Comparison of ENCODE assay signal across 9 cellular contexts in genomic region chr4:174828845-174829701, GRCh38. TPM values are rescaled to one million over a fixed set of nuclear protein-coding genes. Genes with fewer than 3 reads are reported as not detected.
A peak's percentile ranks its signal among the peaks of the same experiment; 100 is the strongest.
DNase-seq lines count a peak whose midpoint lies in the region; ATAC-seq and TF ChIP-seq lines count a peak whose summit lies in the region.
"Had no signal": no experiment of that assay in that cellular context is flagged by ENCODE, and none has a peak within 500 bp of the region (broad histone marks: within the 10 kb centered on the region; RNA-seq: fewer than 3 reads in every experiment).

TSS of gene GLRA3 (minus strand) at chr4:174829247. CDS start at chr4:174828811, 436 bp downstream.

- no peaks in the 10 kb centered on the region for H3K9me3 Mint-ChIP-seq in Calu3 (ENCODE audit: low read depth, unreplicated experiment)

- H3K4me1 ChIP-seq in HUES6 (ENCODE audit: control insufficient read depth, insufficient read depth, low read length) = no peaks in the 10 kb centered on the region
- H3K4me1 ChIP-seq in colonic mucosa = no peaks in the 10 kb centered on the region
- H3K4me1 ChIP-seq in lung (ENCODE audit: control insufficient read depth in 2 of 2, insufficient read depth in 2 of 2, low read length in 2 of 2) = no peaks in the 10 kb centered on the region

- peaks cover 15% of the 10 kb centered on the region for H3K36me3 Mint-ChIP-seq in Calu3 (ENCODE audit: insufficient read depth, unreplicated experiment)

- H3K9ac ChIP-seq in HUES6 (ENCODE audit: low read length) = peak within 1 kb of the TSS; percentile 42
- H3K9ac ChIP-seq in colonic mucosa (ENCODE audit: low read depth in 2 of 2, low read length in 2 of 2) = no peak within 1 kb of the TSS

- H3K27me3 ChIP-seq in HUES6 (ENCODE audit: control insufficient read depth, insufficient read depth, low read length) = no peaks in the 10 kb centered on the region
- H3K27me3 ChIP-seq in colonic mucosa = no peaks in the 10 kb centered on the region
- no peaks in the 10 kb centered on the region for H3K27me3 ChIP-seq in lung (ENCODE audit: control insufficient read depth, insufficient read depth)

- ATAC-seq in GM19395 (IDR thresholded peaks at IDR 0.05; ENCODE audit: unreplicated experiment) = peak; percentile 94
- ATAC-seq in lung (ENCODE audit: insufficient read depth, low FRiP score) = peak; percentile 89
- no peak for ATAC-seq in GM18873 (IDR thresholded peaks at IDR 0.05; ENCODE audit: low FRiP score, unreplicated experiment)

- DNase-seq in Calu3 (peak; percentile 90), colonic mucosa (peak; percentile 23), lung (ENCODE audit: low spot score) (peak; percentile 75)
- no peak for DNase-seq in stimulated activated naive CD4-positive, alpha-beta T cell (lab: John Stamatoyannopoulos, UW)

- BruUV-seq in Calu3 (replicated peaks; lab: Mats Ljungman, UMichigan) = no TSS peak

- H3K27me3 Mint-ChIP-seq in Calu3 (ENCODE audit: unreplicated experiment) = no peaks in the 10 kb centered on the region

- intact Hi-C loops in Calu3 (cut with micrococcal nuclease; ENCODE audit: unreplicated experiment) (loop anchor here (2.0 to 10.0 kb wide), 2 partner anchors 64 to 426 kb away; no protein-coding TSS in a partner anchor), colonic mucosa (cut with DNase I) (no loop called here)

- no peak within 1 kb of the TSS for H3K27ac ChIP-seq in HUES6 (ENCODE audit: low read depth, low read length)
- H3K27ac ChIP-seq in colonic mucosa = no peak within 1 kb of the TSS
- H3K27ac ChIP-seq in lung (ENCODE audit: low read depth in 1 of 2, low read length in 1 of 2) = no peak within 1 kb of the TSS
- H3K27ac ChIP-seq: skin epidermis had no signal

- H3K27ac Mint-ChIP-seq in Calu3 (ENCODE audit: unreplicated experiment) = peak within 1 kb of the TSS; percentile 85

- no peak for TF ChIP-seq CTCF in Calu3 (IDR thresholded peaks at IDR 0.05; ENCODE audit: unreplicated experiment)
- TF ChIP-seq CTCF in colonic mucosa (IDR thresholded peaks at IDR 0.05) = no peak
- no peak for TF ChIP-seq CTCF in lung (IDR thresholded peaks at IDR 0.05; ENCODE audit: control extremely low read depth, extremely low read depth)

- H3K4me3 ChIP-seq in HUES6 (ENCODE audit: low read depth, low read length) (peak within 1 kb of the TSS; percentile 71), colonic mucosa (no peak within 1 kb of the TSS), lung (no peak within 1 kb of the TSS)

- no peaks in the 10 kb centered on the region for H3K36me3 ChIP-seq in HUES6 (ENCODE audit: control insufficient read depth, insufficient read depth, low read length)
- no peaks in the 10 kb centered on the region for H3K36me3 ChIP-seq in colonic mucosa
- no peaks in the 10 kb centered on the region for H3K36me3 ChIP-seq in lung (ENCODE audit: control insufficient read depth in 2 of 2, insufficient read depth in 2 of 2, low read length in 2 of 2)

- peak within 1 kb of the TSS; percentile 81 for H3K4me3 Mint-ChIP-seq in Calu3 (ENCODE audit: low read depth, unreplicated experiment)

- CTCF ChIA-PET in Calu3 (lab: Charles Lee) = no interaction called here

- 1 to 2% methylated on average over 40 of the region's 40 CpGs for WGBS in lung, 2 donors

- H3K4me1 Mint-ChIP-seq in Calu3 (ENCODE audit: low read depth, unreplicated experiment) = no peaks in the 10 kb centered on the region

- H3K9me3 ChIP-seq in HUES6 (ENCODE audit: control insufficient read depth, insufficient read depth, low read depth, low read length) (no peaks in the 10 kb centered on the region), colonic mucosa (no peaks in the 10 kb centered on the region), lung (ENCODE audit: control insufficient read depth in 2 of 2, insufficient read depth in 1 of 2, low read length in 1 of 2) (peaks cover 3 to 4% of the 10 kb centered on the region in 2 donors)

TF ChIP-seq in PFSK-1, 5 proteins besides CTCF, POLR2A, EP300 and RAD21:
- TF ChIP-seq POLR2AphosphoS5 (IDR thresholded peaks at IDR 0.05; ENCODE audit: low read depth, low read length) (no peak), REST (IDR thresholded peaks at IDR 0.05; ENCODE audit: insufficient read depth in 1 of 2, low read depth in 2 of 2, low read length in 2 of 2) (peak; percentile 83 to 98)
TF ChIP-seq in PFSK-1: peak in this region for 1.

RNA-seq across cellular contexts. Expression of gene GLRA3, which starts in this region (rescaled TPM):
- 0.07 and 0.12 TPM in 2 replicates for total RNA-seq in Calu3 (2022)
- polyA plus RNA-seq in PFSK-1 (2012; ENCODE audit: insufficient read length, low read depth) = not detected
- total RNA-seq in colonic mucosa = not detected
- under 1 TPM in 1 of 2 donors, not detected in 1; 0.15 TPM for total RNA-seq in lung
- under 1 TPM in 1 of 2 donors, not detected in 1; 0.06 TPM for polyA plus RNA-seq in lung

Comparison
In these comparisons a context has a peak if more than half of its experiments do, and no peak if none do; other contexts are left out.
1. Peak in DNase-seq in Calu3; RNA of the gene not detected or under 1 TPM.
2. Peak in DNase-seq in colonic mucosa; RNA of the gene not detected or under 1 TPM.
3. Peak in DNase-seq and ATAC-seq in lung; RNA of the gene not detected or under 1 TPM.